28 cellular contexts compared by ENCODE assay signal in the genomic region with DNA sequence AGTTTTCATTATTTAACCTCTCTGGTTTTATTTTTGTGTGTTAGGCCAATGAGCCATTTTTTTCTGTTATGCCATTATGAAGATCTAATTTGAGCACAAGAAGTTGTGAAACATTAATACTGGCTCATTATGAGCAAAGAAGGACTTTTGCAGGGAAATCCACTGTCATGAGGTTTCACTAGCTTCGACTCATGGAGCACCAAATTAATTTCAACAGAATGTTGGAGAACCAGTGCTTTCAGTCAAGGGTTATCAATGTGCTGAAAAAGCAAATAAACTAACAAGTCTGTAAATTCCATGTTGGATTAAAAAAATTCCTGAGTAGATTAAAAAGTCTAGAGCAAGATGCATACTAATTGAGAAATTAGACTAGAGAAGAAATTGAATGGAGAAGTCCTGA.
"Had no signal": no experiment of that assay in that cellular context is flagged by ENCODE, and none has a peak within 500 bp of the region (broad histone marks: within the 10 kb centered on the region; RNA-seq: fewer than 3 reads in every experiment).

No MANE protein-coding gene starts in this region.

- H3K27ac ChIP-seq: stomach, suprapubic skin, testis, thoracic aorta, thyroid gland, tibial artery, tibial nerve, transverse colon, upper lobe of left lung, upper lobe of right lung, uterus, vagina had no signal

- H3K4me3 Mint-ChIP-seq: stimulated activated effector memory CD8-positive, alpha-beta T cell treated with anti-CD3 and anti-CD28 coated beads, Interleukin-12 subunit alpha, Interleukin-12 subunit beta, amount 100 ng/mL, for 72 hours; stimulated activated memory B cell treated with anti-CD40 and anti-IgM and Interleukin-4, amounts not matched to agents 10 μg/mL and 1 μg/mL and 100 μg/mL, for 72 hours; stimulated activated naive B cell treated with anti-CD40 and anti-IgM and Interleukin-4, amounts not matched to agents 10 μg/mL and 1 μg/mL and 100 μg/mL, for 72 hours; stimulated activated naive CD8-positive, alpha-beta T cell treated with anti-CD3 and anti-CD28 coated beads, Interleukin-15, amount 100 ng/mL, for 72 hours; stimulated activated naive CD8-positive, alpha-beta T cell treated with anti-CD3 and anti-CD28 coated beads, Interleukin-15, Interleukin-2, amounts not matched to agents 100 ng/mL and 50 ng/mL, for 24 hours; type B pancreatic cell had no signal

- H3K27me3 Mint-ChIP-seq: stimulated activated memory B cell treated with anti-CD40 and anti-IgM and Interleukin-4, amounts not matched to agents 10 μg/mL and 1 μg/mL and 100 μg/mL, for 72 hours; stimulated activated naive B cell treated with anti-CD40 and anti-IgM and Interleukin-4, amounts not matched to agents 10 μg/mL and 1 μg/mL and 100 μg/mL, for 72 hours; stimulated activated naive CD8-positive, alpha-beta T cell treated with anti-CD3 and anti-CD28 coated beads, Interleukin-15, amount 100 ng/mL, for 72 hours; stimulated activated naive CD8-positive, alpha-beta T cell treated with anti-CD3 and anti-CD28 coated beads, Interleukin-15, Interleukin-2, amounts not matched to agents 100 ng/mL and 50 ng/mL, for 24 hours; type B pancreatic cell had no signal

- H3K4me3 ChIP-seq: stomach, suprapubic skin, testis, thoracic aorta, thyroid gland, tibial artery, tibial nerve, transverse colon, upper lobe of left lung, upper lobe of right lung, uterus, vagina had no signal

- H3K9me3 ChIP-seq: suprapubic skin, testis, thoracic aorta, thyroid gland, tibial artery, upper lobe of left lung, upper lobe of right lung, uterus, vagina had no signal

- H3K9me3 Mint-ChIP-seq: type B pancreatic cell had no signal

- H3K36me3 Mint-ChIP-seq: stimulated activated effector memory CD8-positive, alpha-beta T cell treated with anti-CD3 and anti-CD28 coated beads, Interleukin-12 subunit alpha, Interleukin-12 subunit beta, amount 100 ng/mL, for 72 hours; stimulated activated memory B cell treated with anti-CD40 and anti-IgM and Interleukin-4, amounts not matched to agents 10 μg/mL and 1 μg/mL and 100 μg/mL, for 72 hours; stimulated activated naive B cell treated with anti-CD40 and anti-IgM and Interleukin-4, amounts not matched to agents 10 μg/mL and 1 μg/mL and 100 μg/mL, for 72 hours; type B pancreatic cell had no signal

- H3K36me3 ChIP-seq: stomach, suprapubic skin, thoracic aorta, thyroid gland, tibial artery, tibial nerve, transverse colon, upper lobe of left lung, upper lobe of right lung, uterus, vagina had no signal

- H3K27ac Mint-ChIP-seq: stimulated activated effector memory CD8-positive, alpha-beta T cell treated with anti-CD3 and anti-CD28 coated beads, Interleukin-12 subunit alpha, Interleukin-12 subunit beta, amount 100 ng/mL, for 72 hours; stimulated activated memory B cell treated with anti-CD40 and anti-IgM and Interleukin-4, amounts not matched to agents 10 μg/mL and 1 μg/mL and 100 μg/mL, for 72 hours; stimulated activated naive B cell treated with anti-CD40 and anti-IgM and Interleukin-4, amounts not matched to agents 10 μg/mL and 1 μg/mL and 100 μg/mL, for 72 hours; stimulated activated naive CD8-positive, alpha-beta T cell treated with anti-CD3 and anti-CD28 coated beads, Interleukin-15, amount 100 ng/mL, for 72 hours; stimulated activated naive CD8-positive, alpha-beta T cell treated with anti-CD3 and anti-CD28 coated beads, Interleukin-15, Interleukin-2, amounts not matched to agents 100 ng/mL and 50 ng/mL, for 24 hours; type B pancreatic cell had no signal

- DNase-seq: stimulated activated CD4-positive, alpha-beta T cell treated with anti-CD3 and anti-CD28 coated beads, Interleukin-2, amount 100 ng/mL, for 48 hours; stimulated activated CD4-positive, alpha-beta T cell treated with anti-CD3 and anti-CD28 coated beads, Interleukin-4, amount 100 ng/mL, for 1 hour; stimulated activated CD4-positive, alpha-beta T cell treated with anti-CD3 and anti-CD28 coated beads, Interleukin-4, amount 100 ng/mL, for 24 hours; stimulated activated CD4-positive, alpha-beta T cell treated with anti-CD3 and anti-CD28 coated beads, Interleukin-4, amount 100 ng/mL, for 4 hours; stimulated activated CD8-positive, alpha-beta memory T cell treated with anti-CD3 and anti-CD28 coated beads, Interleukin-4, amount 100 ng/mL, for 48 hours; stimulated activated naive B cell treated with anti-CD40 and anti-IgM and Interleukin-4, amounts not matched to agents 10 μg/mL and 1 μg/mL and 100 μg/mL, for 72 hours; stimulated activated naive CD4-positive, alpha-beta T cell; stimulated activated naive CD4-positive, alpha-beta T cell treated with Interleukin-2 at 50 U/mL for 16 hours; stimulated activated naive CD8-positive, alpha-beta T cell treated with anti-CD3 and anti-CD28 coated beads, Interleukin-15, amount 100 ng/mL, for 72 hours; stimulated activated naive CD8-positive, alpha-beta T cell treated with anti-CD3 and anti-CD28 coated beads, Interleukin-15, Interleukin-2, amounts not matched to agents 100 U/mL and 50 U/mL, for 24 hours; stomach; substantia nigra; testis; thyroid gland; tibial artery; transverse colon; trophoblast cell; upper lobe of left lung; upper lobe of right lung; uterus had no signal

- H3K4me1 Mint-ChIP-seq: stimulated activated effector memory CD8-positive, alpha-beta T cell treated with anti-CD3 and anti-CD28 coated beads, Interleukin-12 subunit alpha, Interleukin-12 subunit beta, amount 100 ng/mL, for 72 hours; stimulated activated memory B cell treated with anti-CD40 and anti-IgM and Interleukin-4, amounts not matched to agents 10 μg/mL and 1 μg/mL and 100 μg/mL, for 72 hours; stimulated activated naive B cell treated with anti-CD40 and anti-IgM and Interleukin-4, amounts not matched to agents 10 μg/mL and 1 μg/mL and 100 μg/mL, for 72 hours; stimulated activated naive CD8-positive, alpha-beta T cell treated with anti-CD3 and anti-CD28 coated beads, Interleukin-15, amount 100 ng/mL, for 72 hours had no signal

- ATAC-seq: stimulated activated effector memory CD8-positive, alpha-beta T cell treated with anti-CD3 and anti-CD28 coated beads, Interleukin-12 subunit alpha, Interleukin-12 subunit beta, amount 100 ng/mL, for 72 hours; stimulated activated memory B cell treated with anti-CD40 and anti-IgM and Interleukin-4, amounts not matched to agents 10 μg/mL and 1 μg/mL and 100 μg/mL, for 72 hours; stimulated activated naive B cell treated with anti-CD40 and anti-IgM and Interleukin-4, amounts not matched to agents 10 μg/mL and 1 μg/mL and 100 μg/mL, for 72 hours; stimulated activated naive CD8-positive, alpha-beta T cell treated with anti-CD3 and anti-CD28 coated beads, Interleukin-15, amount 100 ng/mL, for 72 hours; stimulated activated naive CD8-positive, alpha-beta T cell treated with anti-CD3 and anti-CD28 coated beads, Interleukin-15, Interleukin-2, amounts not matched to agents 100 U/mL and 50 U/mL, for 24 hours; upper lobe of right lung had no signal
